ENCODE assay signal across 17 cellular contexts in genomic region chr5:62167651-62168050, GRCh38.
DNase-seq lines count a peak whose midpoint lies in the region; ATAC-seq and TF ChIP-seq lines count a peak whose summit lies in the region.
"Had no signal": no experiment of that assay in that cellular context is flagged by ENCODE, and none has a peak within 500 bp of the region (broad histone marks: within the 10 kb centered on the region; RNA-seq: fewer than 3 reads in every experiment).

No MANE protein-coding gene starts in this region.

- POLR2A ChIA-PET in GM10248 (lab: Yijun Ruan, JAX), result no interaction called here

- ATAC-seq in HG02870 (IDR thresholded peaks at IDR 0.05; ENCODE audit: unreplicated experiment), result no peak
- ATAC-seq: Right ventricle myocardium inferior had no signal

- TF ChIP-seq CTCF in epithelial cell of esophagus (IDR thresholded peaks at IDR 0.05; ENCODE audit: insufficient read depth, low read depth, low read length, missing control alignments) (no peak), GM10248 (IDR thresholded peaks at IDR 0.05; ENCODE audit: control extremely low read depth, extremely low read depth, low read depth, missing control alignments) (no peak)

- no peak overlapping the region for H3K4me3 ChIP-seq in epithelial cell of esophagus (ENCODE audit: low read length)
- H3K4me3 ChIP-seq: PC-9 had no signal

- CTCF ChIA-PET in GM10248 (lab: Yijun Ruan, JAX), result no interaction called here

- DNase-seq in COLO668 (lab: John Stamatoyannopoulos, UW; ENCODE audit: unreplicated experiment) (peak; percentile 9), DMS79 treated with DMSO at 0.1 percent for 48 hours (lab: John Stamatoyannopoulos, UW) (peak; percentile 55), NCI-H345 (lab: John Stamatoyannopoulos, UW) (peak; percentile 90), epithelial cell of esophagus (ENCODE audit: low read depth) (peak; percentile 61), GM10248 (ENCODE audit: extremely low spot score) (no peak), H4 (ENCODE audit: low spot score) (no peak), iPS-NIHi7 (ENCODE audit: extremely low spot score) (no peak)
- DNase-seq: EL, H7, NCI-H1694, NCI-H2171, NCI-H524 treated with DMSO at 0.1 percent for 48 hours, PC-9, SK-N-SH, T-helper 1 cell had no signal

Comparison
In these comparisons a context has a peak if more than half of its experiments do, and no peak if none do; other contexts are left out.
1. DNase-seq: peak in COLO668 (single experiment), DMS79 treated with DMSO at 0.1 percent for 48 hours (single experiment), NCI-H345 (single experiment) and epithelial cell of esophagus (single experiment); none in GM10248 (single experiment), H4 (single experiment) and iPS-NIHi7 (single experiment).